Comparison of ENCODE assay signal across 9 cellular contexts in the genomic region with DNA sequence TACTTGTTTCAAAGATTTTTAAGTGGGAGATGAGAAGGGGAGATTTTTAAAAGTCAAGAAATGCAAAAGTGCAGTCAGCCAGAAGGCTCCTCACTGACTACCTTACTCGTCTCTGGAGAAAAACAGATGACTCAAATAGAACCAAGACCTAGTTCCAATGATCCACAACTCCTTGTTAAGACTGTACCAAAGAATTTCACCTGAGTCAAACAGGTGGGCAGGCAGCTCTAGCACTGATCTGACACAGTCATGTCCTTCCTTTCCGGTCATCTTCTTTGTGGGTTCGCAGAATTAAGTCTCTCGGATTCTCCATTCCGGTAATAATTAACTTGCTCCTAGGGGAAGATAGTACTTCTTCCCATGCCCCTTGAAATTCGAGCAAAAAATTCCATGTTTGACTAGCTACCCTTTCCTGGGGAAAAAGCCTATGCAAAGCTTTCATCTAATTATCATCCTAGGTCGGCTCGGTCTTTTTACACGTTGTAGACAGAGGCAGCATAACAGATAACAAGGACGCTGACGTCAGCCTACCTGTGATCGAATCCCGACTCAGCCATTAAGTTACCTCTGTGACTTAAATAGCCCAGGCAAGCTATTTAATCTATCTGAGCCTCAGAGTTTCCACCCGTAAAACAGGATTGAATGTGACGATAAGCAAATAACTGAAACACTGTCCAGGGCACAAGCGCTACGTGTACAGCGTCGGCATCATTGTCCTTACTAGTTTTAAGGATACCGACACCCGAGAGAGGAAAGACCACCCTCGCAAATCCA. TPM values are rescaled to one million over a fixed set of nuclear protein-coding genes. Genes with fewer than 3 reads are reported as not detected.
DNase-seq lines count a peak whose midpoint lies in the region; ATAC-seq, FAIRE-seq and TF ChIP-seq lines count a peak whose summit lies in the region.
"Had no signal": no experiment of that assay in that cellular context is flagged by ENCODE, and none has a peak within 500 bp of the region (broad histone marks: within the 10 kb centered on the region; RNA-seq: fewer than 3 reads in every experiment).

No MANE protein-coding gene starts in this region.

- no peak for TF ChIP-seq CTCF in HepG2 (CRISPR knock-in tag; IDR thresholded peaks at IDR 0.05)

- H3K4me3 Mint-ChIP-seq in central memory CD8-positive, alpha-beta T cell = peak overlapping the region; percentile 93

- CTCF ChIA-PET in HepG2 (lab: Yijun Ruan, JAX; ENCODE audit: low intra/inter-chr PET ratio, low total read pairs) = no interaction called here

- peaks cover 1 to 20% of the 10 kb centered on the region in 2 experiments; a peak in 2 of 5 replicates for H3K36me3 ChIP-seq in HepG2 (replicated peaks in 1 of 2; ENCODE audit: control insufficient read depth in 1 of 2, insufficient read depth in 2 of 2, low read length in 2 of 2)

- no peaks in the 10 kb centered on the region; a peak in 1 of 5 replicates for H3K27me3 ChIP-seq in HepG2 (ENCODE audit: control insufficient read depth in 1 of 2, insufficient read depth in 2 of 2, low read length in 2 of 2)

- TF ChIP-seq RAD21 in HepG2 (CRISPR knock-in tag; IDR thresholded peaks at IDR 0.05) = no peak

- ATAC-seq in HG02852 (IDR thresholded peaks at IDR 0.05; ENCODE audit: unreplicated experiment) = peak; percentile 12
- ATAC-seq in central memory CD8-positive, alpha-beta T cell (replicated peaks; ENCODE audit: extremely low read depth, poor library complexity, severe bottlenecking) = peak; percentile 64
- ATAC-seq in HepG2 = peak; percentile 58
- no peak for ATAC-seq in HG03139 (IDR thresholded peaks at IDR 0.05; ENCODE audit: unreplicated experiment)

- DNase-seq in CD1c-positive myeloid dendritic cell (ENCODE audit: extremely low spot score) (peak; percentile 49), T-helper 9 cell (peak; percentile 52), HepG2 (ENCODE audit: low spot score) (peak; percentile 44), NCI-H2107 (lab: John Stamatoyannopoulos, UW) (no peak)
- peak in 1 of 2 donors; percentile 61 for DNase-seq in central memory CD8-positive, alpha-beta T cell (ENCODE audit: low spot score in 2 of 2)
- peak; percentile 15 to 34 for DNase-seq in stimulated activated CD8-positive, alpha-beta memory T cell treated with anti-CD3 and anti-CD28 coated beads, Interleukin-7, amount 100 ng/mL, for 4 hours (ENCODE audit: low read depth in 2 of 2)

- no peaks in the 10 kb centered on the region for H3K9me3 Mint-ChIP-seq in central memory CD8-positive, alpha-beta T cell

- POLR2A ChIA-PET in HepG2 (lab: Yijun Ruan, JAX) = interaction anchor here (1.3 to 3.3 kb wide), 7 partner anchors 9 to 543 kb away, joined by 3 to 50 read pairs (median 5); a partner anchor contains a TSS

- no peak for FAIRE-seq in HepG2 (lab: Jason Lieb, UNC)

- H3K9me3 ChIP-seq in HepG2 (ENCODE audit: low read length) = no peaks in the 10 kb centered on the region

- H3K36me3 Mint-ChIP-seq in central memory CD8-positive, alpha-beta T cell (ENCODE audit: insufficient read depth) = peaks cover 34% of the 10 kb centered on the region

- peaks cover 2% of the 10 kb centered on the region; the same call in 1 of the 2 replicates for H4K20me1 ChIP-seq in HepG2 (ENCODE audit: insufficient read depth, low read length)

- peak overlapping the region; percentile 100 for H3K27ac Mint-ChIP-seq in central memory CD8-positive, alpha-beta T cell (ENCODE audit: low read depth)

- H3K27me3 Mint-ChIP-seq in central memory CD8-positive, alpha-beta T cell = no peaks in the 10 kb centered on the region

- H3K27ac ChIP-seq in HepG2 (ENCODE audit: extremely low read length, insufficient read depth, low read length) = peak overlapping the region; percentile 82

- TF ChIP-seq EP300 in HepG2 (IDR thresholded peaks at IDR 0.05; ENCODE audit: low read depth in 2 of 2, low read length in 2 of 2) = no peak
- no peak for TF ChIP-seq EP300 in HepG2 (CRISPR knock-in tag; IDR thresholded peaks at IDR 0.05; ENCODE audit: borderline replicate concordance)

- no peak for TF ChIP-seq POLR2A in HepG2 (IDR thresholded peaks at IDR 0.05; ENCODE audit: insufficient read depth in 1 of 2, low read depth in 2 of 2, low read length in 2 of 2)

- peaks cover 39% of the 10 kb centered on the region for H3K79me2 ChIP-seq in HepG2 (ENCODE audit: insufficient read depth, low read length)

- TSS peak; percentile 77 for BruUV-seq in HepG2 (replicated peaks; lab: Mats Ljungman, UMichigan)

- intact Hi-C loops in HepG2 (cut with micrococcal nuclease; ENCODE audit: unreplicated experiment) = loop anchor here (2.0 kb wide), 1 partner anchor 48 kb away; no protein-coding TSS in a partner anchor

- H3K4me1 ChIP-seq in HepG2 (ENCODE audit: insufficient read depth, low read length) = peaks cover 26% of the 10 kb centered on the region

- 2% methylated on average over 22 of the region's 22 CpGs for WGBS in HepG2 (ENCODE audit: low lambda C conversion rate)

- H3K4me3 ChIP-seq in HepG2 (replicated peaks in 1 of 3; ENCODE audit: insufficient read depth in 1 of 3, low read depth in 2 of 3, low read length in 3 of 3) = peak overlapping the region; percentile 89 to 100 (median 97)

- peak overlapping the region; percentile 92 for H3K9ac ChIP-seq in HepG2 (ENCODE audit: insufficient read depth, low read depth, low read length)

- H3K4me1 Mint-ChIP-seq in central memory CD8-positive, alpha-beta T cell = peaks cover 51% of the 10 kb centered on the region

- peak overlapping the region; percentile 83 for H3K4me2 ChIP-seq in HepG2 (ENCODE audit: low read depth, low read length)

- H2AFZ ChIP-seq in HepG2 (ENCODE audit: low read length) = no peak overlapping the region

- in situ Hi-C loops in HepG2 (cut with HindIII; ENCODE audit: extremely low pct_ligation_motif_present, low pct_unique_long_range_greater_than_20kb) = no loop called here

RNA-seq across cellular contexts. Expression of a gene that starts 0.7 kb away (rescaled TPM):
- 47.5 and 67.0 TPM in 2 replicates for total RNA-seq in HepG2 (2016; rRNA removed; fragmentation: Illumina TruSeq; extraction: Trizol)
- total RNA-seq in HepG2 (2016; cell fraction: cytosol; rRNA removed; fragmentation: Illumina TruSeq; extraction: Trizol; ENCODE audit: low read depth) = 98.1 and 99.7 TPM in 2 replicates
- total RNA-seq in HepG2 (2016; cell fraction: insoluble cytoplasmic fraction; rRNA removed; fragmentation: Illumina TruSeq; extraction: Trizol) = 50.3 and 68.2 TPM in 2 replicates
- 64.7 and 72.8 TPM in 2 replicates for total RNA-seq in HepG2 (2016; cell fraction: membrane; rRNA removed; fragmentation: Illumina TruSeq; extraction: Trizol)
- 41.7 and 53.7 TPM in 2 replicates for total RNA-seq in HepG2 (2016; cell fraction: nucleus; rRNA removed; fragmentation: Illumina TruSeq; extraction: Trizol)
- polyA plus RNA-seq in HepG2 (2011; rRNA removed) = 64.6 and 81.0 TPM in 2 replicates
- 28.9 and 37.4 TPM in 2 replicates for polyA plus RNA-seq in HepG2 (2011; cell fraction: cytosol; rRNA removed)
- 5.1 and 10.8 TPM in 2 replicates for polyA plus RNA-seq in HepG2 (2011; cell fraction: nucleus; rRNA removed)
- 45.5 and 58.6 TPM in 2 replicates for polyA plus RNA-seq in HepG2 (2012)
- polyA plus RNA-seq in HepG2 (2016; cell fraction: cytosol; fragmentation: Illumina TruSeq; extraction: Trizol; ENCODE audit: low read depth) = 101 and 116 TPM in 2 replicates
- 40.0 and 57.2 TPM in 2 replicates for polyA plus RNA-seq in HepG2 (2016; cell fraction: insoluble cytoplasmic fraction; fragmentation: Illumina TruSeq; extraction: Trizol; ENCODE audit: low read depth)
- polyA plus RNA-seq in HepG2 (2016; cell fraction: membrane; fragmentation: Illumina TruSeq; extraction: Trizol; ENCODE audit: low read depth) = 48.1 and 56.1 TPM in 2 replicates
- 82.5 and 83.8 TPM in 2 replicates for polyA plus RNA-seq in HepG2 (2016; cell fraction: nucleus; fragmentation: Illumina TruSeq; extraction: Trizol; ENCODE audit: insufficient read depth, low read depth)
- polyA minus RNA-seq in HepG2 (2011; rRNA and poly(A)+ RNA removed; ENCODE audit: low replicate concordance) = 9.2 and 9.5 TPM in 2 replicates
- 9.1 and 9.7 TPM in 2 replicates for polyA minus RNA-seq in HepG2 (2011; cell fraction: cytosol; rRNA and poly(A)+ RNA removed)
- 10.1 and 11.2 TPM in 2 replicates for polyA minus RNA-seq in HepG2 (2011; cell fraction: nucleus; rRNA and poly(A)+ RNA removed)

RNA-seq across cellular contexts. Expression of a gene that starts 9.0 kb away (rescaled TPM):
- total RNA-seq in HepG2 (2016; rRNA removed; fragmentation: Illumina TruSeq; extraction: Trizol) = 29.0 and 38.5 TPM in 2 replicates
- 5.4 and 7.5 TPM in 2 replicates for total RNA-seq in HepG2 (2016; cell fraction: cytosol; rRNA removed; fragmentation: Illumina TruSeq; extraction: Trizol; ENCODE audit: low read depth)
- total RNA-seq in HepG2 (2016; cell fraction: insoluble cytoplasmic fraction; rRNA removed; fragmentation: Illumina TruSeq; extraction: Trizol) = 33.7 and 39.1 TPM in 2 replicates
- 10.1 and 11.8 TPM in 2 replicates for total RNA-seq in HepG2 (2016; cell fraction: membrane; rRNA removed; fragmentation: Illumina TruSeq; extraction: Trizol)
- 20.8 and 21.7 TPM in 2 replicates for total RNA-seq in HepG2 (2016; cell fraction: nucleus; rRNA removed; fragmentation: Illumina TruSeq; extraction: Trizol)
- 14.8 and 15.5 TPM in 2 replicates for polyA plus RNA-seq in HepG2 (2011; rRNA removed)
- 9.3 and 13.2 TPM in 2 replicates for polyA plus RNA-seq in HepG2 (2011; cell fraction: cytosol; rRNA removed)
- polyA plus RNA-seq in HepG2 (2011; cell fraction: nucleus; rRNA removed) = 19.0 and 21.7 TPM in 2 replicates
- polyA plus RNA-seq in HepG2 (2012) = 17.1 and 18.0 TPM in 2 replicates
- polyA plus RNA-seq in HepG2 (2016; cell fraction: cytosol; fragmentation: Illumina TruSeq; extraction: Trizol; ENCODE audit: low read depth) = 4.0 and 4.2 TPM in 2 replicates
- polyA plus RNA-seq in HepG2 (2016; cell fraction: insoluble cytoplasmic fraction; fragmentation: Illumina TruSeq; extraction: Trizol; ENCODE audit: low read depth) = 29.5 and 35.4 TPM in 2 replicates
- 4.2 and 6.6 TPM in 2 replicates for polyA plus RNA-seq in HepG2 (2016; cell fraction: membrane; fragmentation: Illumina TruSeq; extraction: Trizol; ENCODE audit: low read depth)
- polyA plus RNA-seq in HepG2 (2016; cell fraction: nucleus; fragmentation: Illumina TruSeq; extraction: Trizol; ENCODE audit: insufficient read depth, low read depth) = 37.5 and 42.4 TPM in 2 replicates
- 13.3 and 33.7 TPM in 2 replicates for polyA minus RNA-seq in HepG2 (2011; rRNA and poly(A)+ RNA removed; ENCODE audit: low replicate concordance)
- 14.8 and 18.1 TPM in 2 replicates for polyA minus RNA-seq in HepG2 (2011; cell fraction: cytosol; rRNA and poly(A)+ RNA removed)
- polyA minus RNA-seq in HepG2 (2011; cell fraction: nucleus; rRNA and poly(A)+ RNA removed) = 29.7 and 44.1 TPM in 2 replicates

RNA-seq across cellular contexts. Expression of a gene that starts 44.5 kb away (rescaled TPM):
- 62.7 and 130 TPM in 2 replicates for total RNA-seq in HepG2 (2016; rRNA removed; fragmentation: Illumina TruSeq; extraction: Trizol)
- 21.4 and 25.8 TPM in 2 replicates for total RNA-seq in HepG2 (2016; cell fraction: cytosol; rRNA removed; fragmentation: Illumina TruSeq; extraction: Trizol; ENCODE audit: low read depth)
- 63.1 and 130 TPM in 2 replicates for total RNA-seq in HepG2 (2016; cell fraction: insoluble cytoplasmic fraction; rRNA removed; fragmentation: Illumina TruSeq; extraction: Trizol)
- total RNA-seq in HepG2 (2016; cell fraction: membrane; rRNA removed; fragmentation: Illumina TruSeq; extraction: Trizol) = 31.0 and 36.3 TPM in 2 replicates
- 189 and 216 TPM in 2 replicates for total RNA-seq in HepG2 (2016; cell fraction: nucleus; rRNA removed; fragmentation: Illumina TruSeq; extraction: Trizol)
- polyA plus RNA-seq in HepG2 (2011; rRNA removed) = 190 and 198 TPM in 2 replicates
- 70.3 and 82.3 TPM in 2 replicates for polyA plus RNA-seq in HepG2 (2011; cell fraction: cytosol; rRNA removed)
- 671 and 683 TPM in 2 replicates for polyA plus RNA-seq in HepG2 (2011; cell fraction: nucleus; rRNA removed)
- polyA plus RNA-seq in HepG2 (2012) = 89.0 and 97.8 TPM in 2 replicates
- polyA plus RNA-seq in HepG2 (2016; cell fraction: cytosol; fragmentation: Illumina TruSeq; extraction: Trizol; ENCODE audit: low read depth) = 14.5 and 16.0 TPM in 2 replicates
- polyA plus RNA-seq in HepG2 (2016; cell fraction: insoluble cytoplasmic fraction; fragmentation: Illumina TruSeq; extraction: Trizol; ENCODE audit: low read depth) = 72.6 and 77.1 TPM in 2 replicates
- polyA plus RNA-seq in HepG2 (2016; cell fraction: membrane; fragmentation: Illumina TruSeq; extraction: Trizol; ENCODE audit: low read depth) = 22.5 and 23.7 TPM in 2 replicates
- polyA plus RNA-seq in HepG2 (2016; cell fraction: nucleus; fragmentation: Illumina TruSeq; extraction: Trizol; ENCODE audit: insufficient read depth, low read depth) = 415 and 421 TPM in 2 replicates
- 9.5 and 43.2 TPM in 2 replicates for polyA minus RNA-seq in HepG2 (2011; rRNA and poly(A)+ RNA removed; ENCODE audit: low replicate concordance)
- polyA minus RNA-seq in HepG2 (2011; cell fraction: cytosol; rRNA and poly(A)+ RNA removed) = 23.4 and 24.0 TPM in 2 replicates
- 94.6 and 106 TPM in 2 replicates for polyA minus RNA-seq in HepG2 (2011; cell fraction: nucleus; rRNA and poly(A)+ RNA removed)
- total RNA-seq: HT1080 had no signal

RNA-seq across cellular contexts. Expression of a gene that starts 44.7 kb away (rescaled TPM):
- 40.4 and 48.9 TPM in 2 replicates for total RNA-seq in HepG2 (2016; rRNA removed; fragmentation: Illumina TruSeq; extraction: Trizol)
- total RNA-seq in HepG2 (2016; cell fraction: cytosol; rRNA removed; fragmentation: Illumina TruSeq; extraction: Trizol; ENCODE audit: low read depth) = 3.3 TPM in 2 replicates
- 41.6 and 47.1 TPM in 2 replicates for total RNA-seq in HepG2 (2016; cell fraction: insoluble cytoplasmic fraction; rRNA removed; fragmentation: Illumina TruSeq; extraction: Trizol)
- 15.0 and 16.6 TPM in 2 replicates for total RNA-seq in HepG2 (2016; cell fraction: membrane; rRNA removed; fragmentation: Illumina TruSeq; extraction: Trizol)
- 41.0 and 44.5 TPM in 2 replicates for total RNA-seq in HepG2 (2016; cell fraction: nucleus; rRNA removed; fragmentation: Illumina TruSeq; extraction: Trizol)
- polyA plus RNA-seq in HepG2 (2011; rRNA removed) = 28.1 and 42.9 TPM in 2 replicates
- 23.3 and 24.3 TPM in 2 replicates for polyA plus RNA-seq in HepG2 (2011; cell fraction: cytosol; rRNA removed)
- polyA plus RNA-seq in HepG2 (2011; cell fraction: nucleus; rRNA removed) = 209 and 246 TPM in 2 replicates
- 32.6 and 41.1 TPM in 2 replicates for polyA plus RNA-seq in HepG2 (2012)
- 2.2 and 2.9 TPM in 2 replicates for polyA plus RNA-seq in HepG2 (2016; cell fraction: cytosol; fragmentation: Illumina TruSeq; extraction: Trizol; ENCODE audit: low read depth)
- 31.8 and 33.2 TPM in 2 replicates for polyA plus RNA-seq in HepG2 (2016; cell fraction: insoluble cytoplasmic fraction; fragmentation: Illumina TruSeq; extraction: Trizol; ENCODE audit: low read depth)
- polyA plus RNA-seq in HepG2 (2016; cell fraction: membrane; fragmentation: Illumina TruSeq; extraction: Trizol; ENCODE audit: low read depth) = 7.0 and 8.2 TPM in 2 replicates
- 89.8 and 92.2 TPM in 2 replicates for polyA plus RNA-seq in HepG2 (2016; cell fraction: nucleus; fragmentation: Illumina TruSeq; extraction: Trizol; ENCODE audit: insufficient read depth, low read depth)
- polyA minus RNA-seq in HepG2 (2011; rRNA and poly(A)+ RNA removed; ENCODE audit: low replicate concordance) = 3.1 and 28.1 TPM in 2 replicates
- 11.1 and 12.1 TPM in 2 replicates for polyA minus RNA-seq in HepG2 (2011; cell fraction: cytosol; rRNA and poly(A)+ RNA removed)
- 32.3 and 32.8 TPM in 2 replicates for polyA minus RNA-seq in HepG2 (2011; cell fraction: nucleus; rRNA and poly(A)+ RNA removed)
- total RNA-seq: HT1080 had no signal
